Comparison of ENCODE assay signal across 8 cellular contexts in genomic region chr12:75482636-75483035, GRCh38. TPM values are rescaled to one million over a fixed set of nuclear protein-coding genes. Genes with fewer than 3 reads are reported as not detected.
A peak's percentile ranks its signal among the peaks of the same experiment; 100 is the strongest.
DNase-seq lines count a peak whose midpoint lies in the region; ATAC-seq, FAIRE-seq and TF ChIP-seq lines count a peak whose summit lies in the region.

No MANE protein-coding gene starts in this region.

- peak; percentile 38 for ATAC-seq in memory B cell (ENCODE audit: low read depth)

- H3K9me3 Mint-ChIP-seq in T-helper 2 cell treated with Interferon-gamma antibody and Interleukin-4, amounts not matched to agents 5 μg/mL and 100 μg/mL, for 36 hours, result no peaks in the 10 kb centered on the region
- no peaks in the 10 kb centered on the region for H3K9me3 Mint-ChIP-seq in memory B cell

- H3K27me3 Mint-ChIP-seq in T-helper 2 cell treated with Interferon-gamma antibody and Interleukin-4, amounts not matched to agents 5 μg/mL and 100 μg/mL, for 36 hours (ENCODE audit: low read depth), result no peaks in the 10 kb centered on the region
- H3K27me3 Mint-ChIP-seq in memory B cell, result no peaks in the 10 kb centered on the region

- peak; percentile 75 for FAIRE-seq in GM18507 (lab: Jason Lieb, UNC)

- peak overlapping the region; percentile 90 for H3K4me3 Mint-ChIP-seq in T-helper 2 cell treated with Interferon-gamma antibody and Interleukin-4, amounts not matched to agents 5 μg/mL and 100 μg/mL, for 36 hours
- peak overlapping the region; percentile 94 for H3K4me3 Mint-ChIP-seq in memory B cell

- H3K4me3 ChIP-seq in AG10803 (ENCODE audit: low read length) (peak overlapping the region; percentile 68), thyroid gland (replicated peaks in 1 of 3) (no peak overlapping the region)

- peaks cover 62% of the 10 kb centered on the region for H3K4me1 Mint-ChIP-seq in T-helper 2 cell treated with Interferon-gamma antibody and Interleukin-4, amounts not matched to agents 5 μg/mL and 100 μg/mL, for 36 hours (ENCODE audit: low read depth)
- H3K4me1 Mint-ChIP-seq in memory B cell, result peaks cover 37% of the 10 kb centered on the region

- H3K4me1 ChIP-seq in thyroid gland, result peaks cover 4 to 9% of the 10 kb centered on the region in 2 donors

- no peak overlapping the region for H3K27ac ChIP-seq in thyroid gland

- DNase-seq in AG10803 (ENCODE audit: low read depth) (no peak), GM18507 (ENCODE audit: extremely low spot score, insufficient read length, low read depth) (no peak), memory B cell (ENCODE audit: low spot score in 2 of 2) (no peak), NCI-H1694 (lab: John Stamatoyannopoulos, UW) (no peak), thyroid gland (no peak), 8988T (no peak), NOMO-1 treated with DMSO at 0.1 percent for 48 hours (lab: John Stamatoyannopoulos, UW; ENCODE audit: unreplicated experiment) (no peak)
- DNase-seq in T-helper 2 cell treated with Interferon-gamma antibody and Interleukin-4, amounts not matched to agents 5 μg/mL and 100 μg/mL, for 36 hours (ENCODE audit: low spot score), result no peak

- no peaks in the 10 kb centered on the region for H3K9me3 ChIP-seq in thyroid gland

- peaks cover 21% of the 10 kb centered on the region for H3K36me3 Mint-ChIP-seq in T-helper 2 cell treated with Interferon-gamma antibody and Interleukin-4, amounts not matched to agents 5 μg/mL and 100 μg/mL, for 36 hours (ENCODE audit: low read depth)
- peaks cover 22% of the 10 kb centered on the region for H3K36me3 Mint-ChIP-seq in memory B cell

- intact Hi-C loops in thyroid gland (cut with DNase I), result no loop called here

- no peaks in the 10 kb centered on the region for H3K36me3 ChIP-seq in thyroid gland

- no peak for TF ChIP-seq POLR2A in thyroid gland (IDR thresholded peaks at IDR 0.05)

- WGBS in thyroid gland, 2 donors, result 49 to 55% methylated on average over 4 of the region's 4 CpGs

- H3K27ac Mint-ChIP-seq in T-helper 2 cell treated with Interferon-gamma antibody and Interleukin-4, amounts not matched to agents 5 μg/mL and 100 μg/mL, for 36 hours, result no peak overlapping the region
- H3K27ac Mint-ChIP-seq in memory B cell, result peak overlapping the region; percentile 97

- no peaks in the 10 kb centered on the region for H3K27me3 ChIP-seq in thyroid gland

- TF ChIP-seq CTCF in AG10803 (conservative IDR thresholded peaks at IDR 0.05; ENCODE audit: low read length), result no peak
- TF ChIP-seq CTCF in thyroid gland (IDR thresholded peaks at IDR 0.05), result no peak

RNA-seq across cellular contexts. Expression of gene GLIPR1, which starts 2.1 kb away (rescaled TPM):
- total RNA-seq in thyroid gland, result 10 to 100 TPM in 2 of 4 donors, 1 to 10 TPM in 2; 5.5 to 15.7 (median 11.3) TPM

RNA-seq across cellular contexts. Expression of gene KRR1, which starts 28.8 kb away (rescaled TPM):
- 10 to 100 TPM; 32.0 to 52.8 (median 44.1) TPM for total RNA-seq in thyroid gland
